ENCODE assay signal across 8 cellular contexts in the genomic region with DNA sequence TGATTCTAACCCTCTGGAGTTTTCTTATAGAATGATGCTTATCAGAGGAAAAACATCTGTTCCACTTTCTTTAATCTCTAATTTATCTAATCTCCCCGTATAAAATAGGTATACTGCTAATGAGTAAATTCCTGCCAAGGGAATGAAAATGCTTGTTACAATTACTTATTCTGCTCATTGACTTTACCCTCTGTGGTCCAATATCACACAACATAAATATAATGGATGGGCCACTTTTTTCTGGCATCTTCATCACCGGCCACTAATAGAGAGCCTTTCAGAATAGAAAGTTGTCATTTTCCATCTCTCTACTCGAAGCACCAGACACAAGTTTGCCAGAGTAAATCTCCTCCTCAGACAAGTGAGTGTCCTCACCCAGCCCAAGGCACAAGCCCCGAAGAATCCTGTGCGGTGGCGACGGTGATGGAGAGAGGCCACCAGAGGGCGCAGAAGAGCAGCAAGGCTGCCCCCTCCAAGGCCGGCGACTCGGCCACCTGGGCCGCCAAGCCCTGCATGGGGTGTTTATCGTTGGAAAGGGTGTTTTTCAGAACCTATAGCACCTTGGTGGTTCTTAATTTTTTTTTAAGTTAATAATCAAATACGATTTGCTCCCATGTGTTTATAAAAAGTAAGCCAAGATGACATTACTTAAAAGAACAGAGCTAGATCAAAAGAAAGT.
DNase-seq lines count a peak whose midpoint lies in the region; ATAC-seq and TF ChIP-seq lines count a peak whose summit lies in the region.

No MANE protein-coding gene starts in this region.

- peak; percentile 81 for ATAC-seq in HG03025 (IDR thresholded peaks at IDR 0.05; ENCODE audit: low FRiP score, unreplicated experiment)

- DNase-seq in SIG-M5 treated with dmso at 0.1 percent for 504 hours (lab: John Stamatoyannopoulos, UW; ENCODE audit: unreplicated experiment): peak; percentile 5
- DNase-seq in SIG-M5 (lab: John Stamatoyannopoulos, UW): no peak
- DNase-seq in NCI-H2107 (lab: John Stamatoyannopoulos, UW): peak; percentile 82
- peak; percentile 81 for DNase-seq in WERI-Rb-1
- DNase-seq in T47D (ENCODE audit: low read depth in 1 of 2, low spot score in 1 of 2): peak; percentile 38 to 65
- DNase-seq in iris pigment epithelial cell (ENCODE audit: low read depth): peak; percentile 53
- peak; percentile 48 to 60 for DNase-seq in stimulated activated CD4-positive, alpha-beta T cell treated with anti-CD3 and anti-CD28 coated beads, Interleukin-1b, Interleukin-23, amount 100 ng/mL, for 1 hour (ENCODE audit: low read depth in 2 of 2)

- no peaks in the 10 kb centered on the region for H3K27me3 ChIP-seq in WERI-Rb-1 (ENCODE audit: insufficient read depth, low read depth, severe bottlenecking)

- H3K4me3 ChIP-seq in WERI-Rb-1 (ENCODE audit: low read depth, low read length): no peak overlapping the region

- in situ Hi-C loops in T47D (cut with HindIII; ENCODE audit: low pct_unique_long_range_greater_than_20kb, low sequenced_read_pairs): no loop called here

- TF ChIP-seq CTCF in WERI-Rb-1 (IDR thresholded peaks at IDR 0.05; ENCODE audit: low read depth, low read length): peak; percentile 88

- H3K36me3 ChIP-seq in WERI-Rb-1: no peaks in the 10 kb centered on the region

- H3K27ac ChIP-seq in WERI-Rb-1: no peak overlapping the region

- peaks cover 5% of the 10 kb centered on the region for H3K9me3 ChIP-seq in WERI-Rb-1 (ENCODE audit: severe bottlenecking)
